29 cellular contexts compared by ENCODE assay signal in genomic region chr7:105796365-105796764, GRCh38.
DNase-seq lines count a peak whose midpoint lies in the region; TF ChIP-seq lines count a peak whose summit lies in the region.
"Had no signal": no experiment of that assay in that cellular context is flagged by ENCODE, and none has a peak within 500 bp of the region (broad histone marks: within the 10 kb centered on the region; RNA-seq: fewer than 3 reads in every experiment).

No MANE protein-coding gene starts in this region.

- H3K27ac ChIP-seq in adrenal gland (peak overlapping the region in 4 of 5 donors; percentile 53 to 79 (median 67)), sigmoid colon (peak overlapping the region; percentile 72 to 84 (median 80)), osteoblast (ENCODE audit: low read depth, low read length) (no peak overlapping the region)
- H3K27ac ChIP-seq: BLaER1 treated with 17β-estradiol and CSF1 and Interleukin-3, amounts not matched to agents 10 nM and 100 nM; epithelial cell of prostate; WERI-Rb-1 had no signal

- H2AFZ ChIP-seq in osteoblast (ENCODE audit: low read length), result no peak overlapping the region

- peaks cover 2% of the 10 kb centered on the region for H4K20me1 ChIP-seq in osteoblast (ENCODE audit: insufficient read depth, low read length)

- peaks cover 24 to 43% of the 10 kb centered on the region in 2 donors for H3K4me1 ChIP-seq in adrenal gland (replicated peaks in 1 of 2)
- peaks cover 0 to 64% (median 54%) of the 10 kb centered on the region in 4 donors for H3K4me1 ChIP-seq in sigmoid colon
- H3K4me1 ChIP-seq in osteoblast (ENCODE audit: insufficient read depth, low read length), result peaks cover 37% of the 10 kb centered on the region

- no peaks in the 10 kb centered on the region for H3K79me2 ChIP-seq in osteoblast (ENCODE audit: insufficient read depth, low read length)

- no peak overlapping the region for H3K4me2 ChIP-seq in osteoblast (ENCODE audit: insufficient read depth, low read length)
- H3K4me2 ChIP-seq: BLaER1 treated with 17β-estradiol and CSF1 and Interleukin-3, amounts not matched to agents 10 nM and 100 nM had no signal

- H3K27me3 ChIP-seq in adrenal gland (no peaks in the 10 kb centered on the region), sigmoid colon (no peaks in the 10 kb centered on the region), osteoblast (ENCODE audit: insufficient read depth, low read length) (no peaks in the 10 kb centered on the region)
- H3K27me3 ChIP-seq: BLaER1 treated with 17β-estradiol and CSF1 and Interleukin-3, amounts not matched to agents 10 nM and 100 nM; tibial artery had no signal

- no peak for TF ChIP-seq EP300 in sigmoid colon (IDR thresholded peaks at IDR 0.05)

- WGBS in adrenal gland, 4 donors, result 22 to 58% (median 45%) methylated on average over 2 of the region's 2 CpGs
- 90 to 94% methylated on average over 2 of the region's 2 CpGs for WGBS in sigmoid colon, 2 donors

- H3K36me3 ChIP-seq in adrenal gland (replicated peaks in 1 of 2) (no peaks in the 10 kb centered on the region), sigmoid colon (no peaks in the 10 kb centered on the region), osteoblast (ENCODE audit: insufficient read depth, low read length) (no peaks in the 10 kb centered on the region)
- H3K36me3 ChIP-seq: WERI-Rb-1 had no signal

- H3K9me3 ChIP-seq in adrenal gland (replicated peaks in 1 of 3) (no peaks in the 10 kb centered on the region), sigmoid colon (no peaks in the 10 kb centered on the region), osteoblast (ENCODE audit: low read depth, low read length) (no peaks in the 10 kb centered on the region)
- H3K9me3 ChIP-seq: BLaER1 treated with 17β-estradiol and CSF1 and Interleukin-3, amounts not matched to agents 10 nM and 100 nM; tibial artery had no signal

- intact Hi-C loops in adrenal gland (cut with DNase I), result no loop called here
- intact Hi-C loops in sigmoid colon (cut with DNase I), result loop anchor here (10.0 kb wide), 1 partner anchor 78 kb away; the partner anchor contains the start of gene ATXN7L1

- H3K4me3 ChIP-seq in adrenal gland (no peak overlapping the region), sigmoid colon (no peak overlapping the region), osteoblast (ENCODE audit: insufficient read depth, low read length) (no peak overlapping the region)
- H3K4me3 ChIP-seq: BLaER1 treated with 17β-estradiol and CSF1 and Interleukin-3, amounts not matched to agents 10 nM and 100 nM; tibial artery had no signal

- no peak for TF ChIP-seq CTCF in adrenal gland (IDR thresholded peaks at IDR 0.05)
- no peak for TF ChIP-seq CTCF in sigmoid colon (IDR thresholded peaks at IDR 0.05)
- TF ChIP-seq CTCF in osteoblast (IDR thresholded peaks at IDR 0.05; ENCODE audit: extremely low read depth, low read depth, low read length), result no peak

- TF ChIP-seq POLR2A in adrenal gland (IDR thresholded peaks at IDR 0.05) (no peak), sigmoid colon (IDR thresholded peaks at IDR 0.05) (no peak)

- peak; percentile 58 for DNase-seq in EH (ENCODE audit: low read depth)
- DNase-seq in adrenal gland, result peak in 3 of 7 donors; percentile 40 to 53 (median 48)
- peak; percentile 57 for DNase-seq in fibroblast of peridontal ligament (ENCODE audit: extremely low read depth)
- no peak for DNase-seq in sigmoid colon
- no peak for DNase-seq in activated naive CD4-positive, alpha-beta T cell treated with anti-CD3 and anti-CD28 coated beads, Interleukin-2, amount 50 U/mL, for 16 hours
- no peak for DNase-seq in activated CD8-positive, alpha-beta memory T cell treated with anti-CD3 and anti-CD28 coated beads, Interleukin-2, amount 50 U/mL, for 4 hours
- DNase-seq in T-helper 2 cell, result no peak
- no peak for DNase-seq in osteoblast (ENCODE audit: insufficient read length, low spot score, missing footprints)
- DNase-seq: activated CD4-positive, alpha-beta T cell treated with anti-CD3 and anti-CD28 coated beads, Interleukin-2, amount 10 ng/mL, durations not matched to agents 24 days and 14 days; activated naive CD4-positive, alpha-beta T cell; activated T-cell treated with anti-CD3 and anti-CD28 coated beads, Interleukin-2, amount 50 U/mL, for 72 hours; amniotic stem cell; Calu3; DND-41; effector CD8-positive, alpha-beta T cell; hippocampal formation; NCI-H1092; NCI-H187; NCI-H524; occipital lobe; PC-3; retina; Right ventricle myocardium superior; stimulated activated CD4-positive, alpha-beta T cell treated with anti-CD3 and anti-CD28 coated beads, Interleukin-2, amount 100 ng/mL, for 24 hours; T1000; tibial artery; WERI-Rb-1 had no signal

Comparison
In these comparisons a context has a peak if more than half of its experiments do, and no peak if none do; other contexts are left out.
1. DNase-seq: peak in EH (single experiment) and fibroblast of peridontal ligament (single experiment); none in sigmoid colon (single experiment), activated naive CD4-positive, alpha-beta T cell treated with anti-CD3 and anti-CD28 coated beads, Interleukin-2, amount 50 U/mL, for 16 hours (single experiment), activated CD8-positive, alpha-beta memory T cell treated with anti-CD3 and anti-CD28 coated beads, Interleukin-2, amount 50 U/mL, for 4 hours (single experiment), T-helper 2 cell (0 of 5) and osteoblast (single experiment).